In the genomic region with DNA sequence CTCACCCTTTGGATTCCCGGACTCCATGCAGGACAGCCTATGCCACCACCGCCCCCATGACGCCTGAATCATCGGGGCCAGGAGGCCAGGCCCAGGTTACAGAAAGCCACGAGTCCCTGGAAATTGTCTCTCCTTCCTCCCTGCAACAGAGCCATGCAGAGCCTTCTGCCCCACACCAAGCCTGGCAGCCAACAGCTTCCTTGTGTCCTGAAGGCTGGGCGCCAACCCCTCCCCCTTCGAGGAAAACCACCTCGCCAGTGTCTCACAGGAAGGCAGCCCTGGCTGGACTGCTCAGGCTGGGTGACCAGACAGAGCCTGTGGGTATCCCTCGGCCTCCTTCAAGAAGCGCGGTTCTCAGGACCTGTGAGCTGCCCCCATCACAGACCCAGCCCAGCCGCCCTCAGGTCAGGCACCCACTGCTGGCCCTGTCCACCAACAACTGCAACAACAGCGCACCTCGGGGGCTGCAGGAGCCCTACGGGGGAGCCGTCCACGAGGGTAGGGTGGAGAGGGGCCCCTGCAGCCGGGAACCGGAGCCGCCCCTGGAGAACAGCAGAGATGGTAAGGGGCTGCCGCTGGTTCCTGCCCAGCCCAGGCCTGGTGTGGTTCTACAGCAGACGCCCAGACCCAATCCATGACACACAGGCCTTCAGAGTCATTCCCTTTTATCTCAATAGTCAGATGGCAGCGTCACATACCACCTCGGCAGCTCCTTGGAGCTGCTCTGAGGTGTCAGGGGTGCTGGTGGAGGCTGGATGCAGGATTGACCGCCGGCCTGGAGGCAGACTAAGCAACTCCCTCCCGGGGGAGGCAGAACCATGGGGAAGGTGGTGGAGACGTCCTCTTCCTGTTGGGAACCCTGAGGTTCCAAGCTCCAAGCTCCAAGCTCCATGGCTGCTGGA, we compare ENCODE assay signal across 20 cellular contexts. TPM values are rescaled to one million over a fixed set of nuclear protein-coding genes. Genes with fewer than 3 reads are reported as not detected.
DNase-seq lines count a peak whose midpoint lies in the region; ATAC-seq and TF ChIP-seq lines count a peak whose summit lies in the region.
"Had no signal": no experiment of that assay in that cellular context is flagged by ENCODE, and none has a peak within 500 bp of the region (broad histone marks: within the 10 kb centered on the region; RNA-seq: fewer than 3 reads in every experiment).

No MANE protein-coding gene starts in this region.

- H3K4me3 Mint-ChIP-seq in nephron progenitor cell, result no peak overlapping the region
- H3K4me3 Mint-ChIP-seq: CD14-positive monocyte, HFFc6 had no signal

- no peak for ATAC-seq in HG03097 (IDR thresholded peaks at IDR 0.05; ENCODE audit: low FRiP score, unreplicated experiment)
- ATAC-seq: PC-3 had no signal

- no peaks in the 10 kb centered on the region for H3K9me3 Mint-ChIP-seq in nephron progenitor cell
- H3K9me3 Mint-ChIP-seq: CD14-positive monocyte, HFFc6 had no signal

- H3K27ac Mint-ChIP-seq in nephron progenitor cell, result peak overlapping the region; percentile 42
- H3K27ac Mint-ChIP-seq: CD14-positive monocyte, HFFc6 had no signal

- TF ChIP-seq CTCF in nephron progenitor cell (IDR thresholded peaks at IDR 0.05), result no peak

- H3K36me3 Mint-ChIP-seq in nephron progenitor cell (ENCODE audit: low read depth), result peaks cover 5% of the 10 kb centered on the region
- H3K36me3 Mint-ChIP-seq: CD14-positive monocyte had no signal

- peaks cover 32% of the 10 kb centered on the region for H3K4me1 Mint-ChIP-seq in nephron progenitor cell

- DNase-seq in G401 (ENCODE audit: low spot score) (peak; percentile 60), NCI-H69 (lab: John Stamatoyannopoulos, UW) (peak; percentile 34), cerebellar cortex (ENCODE audit: low spot score) (peak; percentile 44), nephron progenitor cell (no peak), NCI-H524 (lab: John Stamatoyannopoulos, UW) (no peak)
- DNase-seq in stimulated activated naive CD4-positive, alpha-beta T cell treated with Interleukin-2 at 50 U/mL for 16 hours (lab: John Stamatoyannopoulos, UW), result no peak
- DNase-seq: AML-193, DMS53, HFFc6, KBM-7, NCI-H1105, NCI-H2029 treated with DMSO at 0.1 percent for 48 hours, NCI-H2171, NCI-H524 treated with DMSO at 0.1 percent for 48 hours, PC-3, RPMI8226, SHP77 had no signal

- H3K27me3 Mint-ChIP-seq in nephron progenitor cell (ENCODE audit: low read depth, poor library complexity), result peaks cover 10% of the 10 kb centered on the region

- in situ Hi-C loops in G401 (cut with HindIII; ENCODE audit: low sequenced_read_pairs), result no loop called here

RNA-seq across cellular contexts. Expression of a gene that starts 23.7 kb away (rescaled TPM):
- total RNA-seq in G401 (2014; rRNA removed; shearing (Covaris generic)), result 0.07 and 0.31 TPM in 2 replicates
- total RNA-seq: HT-29, PC-3 had no signal

Comparison
In these comparisons a context has a peak if more than half of its experiments do, and no peak if none do; other contexts are left out.
1. DNase-seq: peak in G401 (single experiment), NCI-H69 (single experiment) and cerebellar cortex (single experiment); none in nephron progenitor cell (single experiment), NCI-H524 (0 of 2) and stimulated activated naive CD4-positive, alpha-beta T cell treated with Interleukin-2 at 50 U/mL for 16 hours (single experiment).